15 cellular contexts compared by ENCODE assay signal in the genomic region with DNA sequence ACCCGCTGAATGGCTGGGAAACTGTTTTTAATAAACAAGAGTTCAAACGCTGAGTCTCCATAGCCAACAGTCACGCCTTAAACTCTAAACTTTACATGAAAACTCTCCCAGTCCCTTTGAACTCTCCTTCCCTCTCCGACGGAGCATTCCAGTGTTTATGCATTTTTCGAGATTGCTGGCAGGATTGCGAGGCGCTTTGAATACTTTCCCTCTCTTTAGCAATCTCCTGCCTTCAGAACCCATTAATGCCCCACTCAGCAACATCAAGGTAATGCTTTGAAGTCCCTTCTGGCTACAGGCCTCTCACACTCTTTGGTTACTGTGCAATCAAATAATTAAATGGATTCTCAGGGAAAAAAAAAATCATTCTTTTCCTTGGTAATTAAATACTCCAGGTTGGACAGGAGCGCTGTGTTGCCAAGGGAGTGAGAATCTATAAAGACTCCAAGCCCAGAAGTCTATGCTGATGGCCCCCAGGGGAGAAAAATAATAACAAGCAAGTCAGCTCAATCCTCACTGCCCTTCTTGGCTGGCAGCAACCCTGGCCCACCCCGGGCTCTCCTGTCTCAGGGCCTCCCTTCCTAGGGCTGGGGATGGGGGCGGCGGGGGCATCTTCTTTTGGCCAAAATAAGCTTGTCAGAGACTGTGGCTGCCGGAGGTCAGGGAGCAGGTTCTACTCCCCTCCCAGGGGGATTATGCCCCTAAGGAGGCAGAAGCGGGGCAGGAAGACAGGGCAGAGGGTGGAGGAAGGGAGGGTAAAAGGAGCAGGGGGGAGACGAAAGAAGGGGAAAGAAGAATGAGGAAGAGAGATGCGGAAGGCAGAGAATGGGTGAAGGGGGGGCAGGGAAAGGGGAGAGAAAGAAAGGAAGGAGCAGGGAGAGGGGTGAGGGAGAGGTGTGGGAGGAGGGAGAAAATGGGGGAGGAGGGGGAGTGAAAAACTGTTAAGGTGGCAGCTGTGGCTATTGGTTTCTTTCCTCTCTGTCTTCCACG. TPM values are rescaled to one million over a fixed set of nuclear protein-coding genes. Genes with fewer than 3 reads are reported as not detected.
DNase-seq lines count a peak whose midpoint lies in the region; ATAC-seq and TF ChIP-seq lines count a peak whose summit lies in the region.
"Had no signal": no experiment of that assay in that cellular context is flagged by ENCODE, and none has a peak within 500 bp of the region (broad histone marks: within the 10 kb centered on the region; RNA-seq: fewer than 3 reads in every experiment).

No MANE protein-coding gene starts in this region.

- H3K4me3 Mint-ChIP-seq in T-helper 17 cell (no peak overlapping the region), type B pancreatic cell (peak overlapping the region; percentile 73)
- H3K4me3 Mint-ChIP-seq: naive B cell had no signal

- H3K27me3 Mint-ChIP-seq in T-helper 17 cell (peaks cover 5% of the 10 kb centered on the region), type B pancreatic cell (no peaks in the 10 kb centered on the region)

- H3K36me3 Mint-ChIP-seq in T-helper 17 cell (ENCODE audit: low read depth) (no peaks in the 10 kb centered on the region), type B pancreatic cell (no peaks in the 10 kb centered on the region)
- H3K36me3 Mint-ChIP-seq: naive B cell had no signal

- DNase-seq in NCI-H187 treated with DMSO at 0.1 percent for 48 hours (lab: John Stamatoyannopoulos, UW) = peak; percentile 9
- no peak for DNase-seq in NCI-H187 (lab: John Stamatoyannopoulos, UW)
- DNase-seq in T-helper 17 cell = no peak
- peak; percentile 92 for DNase-seq in islet precursor cell
- DNase-seq in type B pancreatic cell (ENCODE audit: extremely low spot score, unreplicated experiment) = no peak
- DNase-seq in ureter (ENCODE audit: low spot score) = no peak
- no peak for DNase-seq in cerebellar cortex (ENCODE audit: low spot score)
- DNase-seq: activated T-cell treated with anti-CD3 and anti-CD28 coated beads for 4 hours; caudate nucleus; naive B cell; stimulated activated CD4-positive, alpha-beta T cell treated with anti-CD3 and anti-CD28 coated beads, Interleukin-4, amount 100 ng/mL, for 4 hours; T-helper 9 cell; testis had no signal

- H3K27ac Mint-ChIP-seq in T-helper 17 cell (peak overlapping the region; percentile 29), type B pancreatic cell (peak overlapping the region; percentile 26)
- H3K27ac Mint-ChIP-seq: naive B cell had no signal

- no peaks in the 10 kb centered on the region for H3K9me3 Mint-ChIP-seq in type B pancreatic cell

- H3K4me1 Mint-ChIP-seq in T-helper 17 cell (peaks cover 15% of the 10 kb centered on the region), type B pancreatic cell (ENCODE audit: unreplicated experiment) (peaks cover 26% of the 10 kb centered on the region)
- H3K4me1 Mint-ChIP-seq: naive B cell had no signal

- ATAC-seq in T-helper 17 cell (no peak), HG02885 (IDR thresholded peaks at IDR 0.05; ENCODE audit: poor library complexity, unreplicated experiment) (no peak)
- ATAC-seq: A549 had no signal

- no peaks in the 10 kb centered on the region for H3K9me3 ChIP-seq in T-helper 17 cell (ENCODE audit: control insufficient read depth, low read length, poor library complexity, severe bottlenecking)
- H3K9me3 ChIP-seq: testis had no signal

- no peak for TF ChIP-seq CTCF in type B pancreatic cell (conservative IDR thresholded peaks at IDR 0.05)

RNA-seq across cellular contexts. Expression of a gene that starts 45.2 kb away (rescaled TPM):
- 10 to 100 TPM; 28.4 to 31.6 TPM for total RNA-seq in T-helper 17 cell
- total RNA-seq in type B pancreatic cell (ENCODE audit: low replicate concordance) = 29.2 and 115 TPM in 2 replicates
- 11.8 TPM for total RNA-seq in ureter

Comparison
In these comparisons a context has a peak if more than half of its experiments do, and no peak if none do; other contexts are left out.
1. DNase-seq: peak in NCI-H187 treated with DMSO at 0.1 percent for 48 hours (single experiment) and islet precursor cell (single experiment); none in NCI-H187 (0 of 2), T-helper 17 cell (0 of 3), type B pancreatic cell (single experiment), ureter (single experiment) and cerebellar cortex (single experiment).